ENCODE assay signal across 9 cellular contexts in genomic region chr1:36411674-36412648, GRCh38. TPM values are rescaled to one million over a fixed set of nuclear protein-coding genes. Genes with fewer than 3 reads are reported as not detected.
DNase-seq lines count a peak whose midpoint lies in the region; ATAC-seq and TF ChIP-seq lines count a peak whose summit lies in the region.
"Had no signal": no experiment of that assay in that cellular context is flagged by ENCODE, and none has a peak within 500 bp of the region (broad histone marks: within the 10 kb centered on the region; RNA-seq: fewer than 3 reads in every experiment).

No MANE protein-coding gene starts in this region.

- H3K4me3 ChIP-seq in mesendoderm (ENCODE audit: low read length) (no peak overlapping the region), sigmoid colon (no peak overlapping the region)
- H3K4me3 ChIP-seq: skin epidermis had no signal

- H3K36me3 Mint-ChIP-seq in activated T-helper 1 cell treated with anti-CD3 and anti-CD28 coated beads, Interleukin-12 subunit alpha, Interleukin-12 subunit beta, Interleukin-2, Interleukin-4 antibody, amounts not matched to agents 30 ng/mL and 10 ng/mL and 1 ng/mL, durations not matched to agents 14 hours and 24 hours and 36 hours (ENCODE audit: low read depth), result peaks cover 7% of the 10 kb centered on the region

- no peak overlapping the region for H4K8ac ChIP-seq in mesendoderm (ENCODE audit: low read depth, low read length)

- H2BK120ac ChIP-seq in mesendoderm (ENCODE audit: low read depth, low read length), result no peak overlapping the region

- no peak overlapping the region for H3K9ac ChIP-seq in mesendoderm (ENCODE audit: low read length)

- H3K27me3 ChIP-seq in mesendoderm (ENCODE audit: insufficient read depth, low read length, poor library complexity) (no peaks in the 10 kb centered on the region), sigmoid colon (no peaks in the 10 kb centered on the region)

- H3K23ac ChIP-seq in mesendoderm (ENCODE audit: low read length), result no peak overlapping the region

- intact Hi-C loops in activated T-helper 1 cell treated with anti-CD3 and anti-CD28 coated beads, Interleukin-12 subunit alpha, Interleukin-12 subunit beta, Interleukin-2, Interleukin-4 antibody, amounts not matched to agents 30 ng/mL and 10 ng/mL and 1 ng/mL, durations not matched to agents 14 hours and 24 hours and 36 hours (cut with micrococcal nuclease), result loop anchor here (1.0 to 2.0 kb wide), 2 partner anchors 15 to 26 kb away; partner anchors contain the start of gene LSM10
- intact Hi-C loops in posterior vena cava (cut with DNase I) (loop anchor here (5.0 to 10.0 kb wide), 2 partner anchors 70 to 317 kb away; no protein-coding TSS in a partner anchor), sigmoid colon (cut with DNase I) (no loop called here)

- H3K9me3 Mint-ChIP-seq in activated T-helper 1 cell treated with anti-CD3 and anti-CD28 coated beads, Interleukin-12 subunit alpha, Interleukin-12 subunit beta, Interleukin-2, Interleukin-4 antibody, amounts not matched to agents 30 ng/mL and 10 ng/mL and 1 ng/mL, durations not matched to agents 14 hours and 24 hours and 36 hours, result peaks cover 13% of the 10 kb centered on the region

- no peak overlapping the region for H2BK5ac ChIP-seq in mesendoderm (ENCODE audit: low read length)

- H3K27ac ChIP-seq in mesendoderm (ENCODE audit: low read depth, low read length), result no peak overlapping the region
- no peak overlapping the region for H3K27ac ChIP-seq in sigmoid colon
- H3K27ac ChIP-seq in substantia nigra (ENCODE audit: low read depth, low read length, poor library complexity, severe bottlenecking), result no peak overlapping the region
- H3K27ac ChIP-seq: skin epidermis had no signal

- H3K27ac Mint-ChIP-seq in activated T-helper 1 cell treated with anti-CD3 and anti-CD28 coated beads, Interleukin-12 subunit alpha, Interleukin-12 subunit beta, Interleukin-2, Interleukin-4 antibody, amounts not matched to agents 30 ng/mL and 10 ng/mL and 1 ng/mL, durations not matched to agents 14 hours and 24 hours and 36 hours, result peak overlapping the region; percentile 84

- H3K56ac ChIP-seq in mesendoderm (ENCODE audit: low read length), result no peak overlapping the region

- no peak overlapping the region for H2AK5ac ChIP-seq in mesendoderm (ENCODE audit: low read length)

- DNase-seq in EH (ENCODE audit: low read depth) (peak; percentile 58), NCI-H2171 (lab: John Stamatoyannopoulos, UW) (peak; percentile 3), mesendoderm (peak; percentile 67), posterior vena cava (ENCODE audit: low spot score) (no peak), sigmoid colon (no peak), substantia nigra (lab: John Stamatoyannopoulos, UW) (no peak)
- DNase-seq in activated T-helper 1 cell treated with anti-CD3 and anti-CD28 coated beads, Interleukin-12 subunit alpha, Interleukin-12 subunit beta, Interleukin-2, Interleukin-4 antibody, amounts not matched to agents 30 ng/mL and 10 ng/mL and 1 ng/mL, durations not matched to agents 14 hours and 24 hours and 36 hours (ENCODE audit: low spot score), result peak; percentile 63

- H3K4me3 Mint-ChIP-seq in activated T-helper 1 cell treated with anti-CD3 and anti-CD28 coated beads, Interleukin-12 subunit alpha, Interleukin-12 subunit beta, Interleukin-2, Interleukin-4 antibody, amounts not matched to agents 30 ng/mL and 10 ng/mL and 1 ng/mL, durations not matched to agents 14 hours and 24 hours and 36 hours, result peak overlapping the region; percentile 43

- H2BK15ac ChIP-seq in mesendoderm (replicated peaks; ENCODE audit: low read depth), result no peak overlapping the region

- peaks cover 19% of the 10 kb centered on the region for H3K4me1 Mint-ChIP-seq in activated T-helper 1 cell treated with anti-CD3 and anti-CD28 coated beads, Interleukin-12 subunit alpha, Interleukin-12 subunit beta, Interleukin-2, Interleukin-4 antibody, amounts not matched to agents 30 ng/mL and 10 ng/mL and 1 ng/mL, durations not matched to agents 14 hours and 24 hours and 36 hours (ENCODE audit: low read depth)

- no peaks in the 10 kb centered on the region for H3K79me2 ChIP-seq in mesendoderm (ENCODE audit: control insufficient read depth, insufficient read depth, low read length)

- H3K4ac ChIP-seq in mesendoderm (ENCODE audit: low read depth, low read length), result no peak overlapping the region

- no peak overlapping the region for H3K4me2 ChIP-seq in mesendoderm (ENCODE audit: low read length)

- H3K9me3 ChIP-seq in sigmoid colon, result no peaks in the 10 kb centered on the region

- no peak for TF ChIP-seq POLR2A in sigmoid colon (IDR thresholded peaks at IDR 0.05)

- H3K4me1 ChIP-seq in mesendoderm (ENCODE audit: control insufficient read depth, low read depth, low read length) (no peaks in the 10 kb centered on the region), sigmoid colon (no peaks in the 10 kb centered on the region)

- no peak overlapping the region for H4K5ac ChIP-seq in mesendoderm (ENCODE audit: low read length)

- WGBS in mesendoderm (ENCODE audit: extremely low coverage, insufficient coverage, low lambda C conversion rate), result no CpG with 5 or more reads among the region's 11 CpGs
- 63 to 70% methylated on average over 11 of the region's 11 CpGs for WGBS in sigmoid colon, 2 donors

- H3K79me1 ChIP-seq in mesendoderm (ENCODE audit: low read length), result no peaks in the 10 kb centered on the region

- no peak for ATAC-seq in HG03521 (IDR thresholded peaks at IDR 0.05; ENCODE audit: unreplicated experiment)

- no peak for TF ChIP-seq CTCF in sigmoid colon (IDR thresholded peaks at IDR 0.05)

- H3K36me3 ChIP-seq in mesendoderm (ENCODE audit: control insufficient read depth, insufficient read depth, low read length) (no peaks in the 10 kb centered on the region), sigmoid colon (no peaks in the 10 kb centered on the region)

- no peak overlapping the region for H3K18ac ChIP-seq in mesendoderm (ENCODE audit: low read length)

- TF ChIP-seq EP300 in sigmoid colon (IDR thresholded peaks at IDR 0.05), result no peak

- H3K27me3 Mint-ChIP-seq in activated T-helper 1 cell treated with anti-CD3 and anti-CD28 coated beads, Interleukin-12 subunit alpha, Interleukin-12 subunit beta, Interleukin-2, Interleukin-4 antibody, amounts not matched to agents 30 ng/mL and 10 ng/mL and 1 ng/mL, durations not matched to agents 14 hours and 24 hours and 36 hours (ENCODE audit: insufficient read depth), result peaks cover under 1% of the 10 kb centered on the region

RNA-seq across cellular contexts. Expression of gene LSM10, which starts 14.3 kb away (rescaled TPM):
- total RNA-seq in activated T-helper 1 cell treated with anti-CD3 and anti-CD28 coated beads, Interleukin-12 subunit alpha, Interleukin-12 subunit beta, Interleukin-2, Interleukin-4 antibody, amounts not matched to agents 30 ng/mL and 10 ng/mL and 1 ng/mL, durations not matched to agents 14 hours and 24 hours and 36 hours, result 57.5 and 63.8 TPM in 2 replicates
- 64.1 TPM for polyA plus RNA-seq in mesendoderm (2013, experiment 1 of 2)
- 62.9 TPM for polyA plus RNA-seq in mesendoderm (2013, experiment 2 of 2)
- total RNA-seq in posterior vena cava, result 10 to 100 TPM; 30.7 to 34.8 TPM
- 100 to 1,000 TPM in 2 of 4 donors, 10 to 100 TPM in 2; 56.6 to 114 (median 90.0) TPM for total RNA-seq in sigmoid colon
- 10 to 100 TPM; 50.5 to 51.3 (median 50.9) TPM for polyA plus RNA-seq in sigmoid colon

RNA-seq across cellular contexts. Expression of gene STK40, which starts 26.2 kb away (rescaled TPM):
- 46.5 and 48.7 TPM in 2 replicates for total RNA-seq in activated T-helper 1 cell treated with anti-CD3 and anti-CD28 coated beads, Interleukin-12 subunit alpha, Interleukin-12 subunit beta, Interleukin-2, Interleukin-4 antibody, amounts not matched to agents 30 ng/mL and 10 ng/mL and 1 ng/mL, durations not matched to agents 14 hours and 24 hours and 36 hours
- 27.9 TPM for polyA plus RNA-seq in mesendoderm (2013, experiment 1 of 2)
- 28.0 TPM for polyA plus RNA-seq in mesendoderm (2013, experiment 2 of 2)
- total RNA-seq in posterior vena cava, result 10 to 100 TPM; 68.5 to 94.8 TPM
- total RNA-seq in sigmoid colon, result 10 to 100 TPM; 37.1 to 49.4 (median 43.5) TPM
- 10 to 100 TPM; 27.6 to 55.6 (median 40.7) TPM for polyA plus RNA-seq in sigmoid colon

RNA-seq across cellular contexts. Expression of gene OSCP1, which starts 38.3 kb away (rescaled TPM):
- 0.39 and 0.96 TPM in 2 replicates for total RNA-seq in activated T-helper 1 cell treated with anti-CD3 and anti-CD28 coated beads, Interleukin-12 subunit alpha, Interleukin-12 subunit beta, Interleukin-2, Interleukin-4 antibody, amounts not matched to agents 30 ng/mL and 10 ng/mL and 1 ng/mL, durations not matched to agents 14 hours and 24 hours and 36 hours
- 1.8 TPM for polyA plus RNA-seq in mesendoderm (2013, experiment 1 of 2)
- polyA plus RNA-seq in mesendoderm (2013, experiment 2 of 2), result 2.2 TPM
- total RNA-seq in posterior vena cava (1 to 10 TPM; 5.7 to 7.1 TPM), sigmoid colon (10 to 100 TPM; 10.2 to 15.3 (median 10.7) TPM)
- 1 to 10 TPM in 2 of 3 donors, not detected in 1; 1.8 to 3.7 TPM for polyA plus RNA-seq in sigmoid colon

RNA-seq across cellular contexts. Expression of gene MRPS15, which starts 52.2 kb away (rescaled TPM):
- 118 and 121 TPM in 2 replicates for total RNA-seq in activated T-helper 1 cell treated with anti-CD3 and anti-CD28 coated beads, Interleukin-12 subunit alpha, Interleukin-12 subunit beta, Interleukin-2, Interleukin-4 antibody, amounts not matched to agents 30 ng/mL and 10 ng/mL and 1 ng/mL, durations not matched to agents 14 hours and 24 hours and 36 hours
- 194 TPM for polyA plus RNA-seq in mesendoderm (2013, experiment 1 of 2)
- 195 TPM for polyA plus RNA-seq in mesendoderm (2013, experiment 2 of 2)
- total RNA-seq in posterior vena cava, result 10 to 100 TPM; 46.4 to 48.3 TPM
- 100 to 1,000 TPM in 1 of 4 donors, 10 to 100 TPM in 3; 70.3 to 115 (median 79.0) TPM for total RNA-seq in sigmoid colon
- polyA plus RNA-seq in sigmoid colon, result 100 to 1,000 TPM in 2 of 3 donors, 10 to 100 TPM in 1; 81.1 to 103 (median 103) TPM

Comparison
In these comparisons a context has a peak if more than half of its experiments do, and no peak if none do; other contexts are left out.
1. DNase-seq: peak in EH (single experiment), NCI-H2171 (single experiment), activated T-helper 1 cell treated with anti-CD3 and anti-CD28 coated beads, Interleukin-12 subunit alpha, Interleukin-12 subunit beta, Interleukin-2, Interleukin-4 antibody, amounts not matched to agents 30 ng/mL and 10 ng/mL and 1 ng/mL, durations not matched to agents 14 hours and 24 hours and 36 hours (single experiment) and mesendoderm (single experiment); none in posterior vena cava (single experiment), sigmoid colon (single experiment) and substantia nigra (0 of 49).